18 cellular contexts compared by ENCODE assay signal in genomic region chr5:74993743-74994142, GRCh38. TPM values are rescaled to one million over a fixed set of nuclear protein-coding genes. Genes with fewer than 3 reads are reported as not detected.
DNase-seq lines count a peak whose midpoint lies in the region; ATAC-seq and TF ChIP-seq lines count a peak whose summit lies in the region.
"Had no signal": no experiment of that assay in that cellular context is flagged by ENCODE, and none has a peak within 500 bp of the region (broad histone marks: within the 10 kb centered on the region; RNA-seq: fewer than 3 reads in every experiment).

No MANE protein-coding gene starts in this region.

- no peaks in the 10 kb centered on the region for H3F3A ChIP-seq in neural progenitor cell (ENCODE audit: low read depth)

- CTCF ChIA-PET in IMR-90 (lab: Yijun Ruan, JAX), result no interaction called here

- H3K79me1 ChIP-seq in IMR-90 (ENCODE audit: low read depth in 1 of 2, low read length in 2 of 2), result no peaks in the 10 kb centered on the region

- in situ Hi-C loops in IMR-90 (cut with MboI; ENCODE audit: low sequenced_read_pairs), result no loop called here

- no peak overlapping the region for H3K56ac ChIP-seq in IMR-90 (ENCODE audit: extremely low read depth, insufficient read depth, low read length)

- H2AK5ac ChIP-seq in IMR-90 (ENCODE audit: low read depth, low read length), result no peak overlapping the region

- no peaks in the 10 kb centered on the region for H3K79me2 ChIP-seq in neural progenitor cell (ENCODE audit: low read depth)

- no peak for TF ChIP-seq POLR2A in IMR-90 (IDR thresholded peaks at IDR 0.05; ENCODE audit: low read depth, low read length)
- no peak for TF ChIP-seq POLR2A in body of pancreas (IDR thresholded peaks at IDR 0.05)

- POLR2A ChIA-PET in IMR-90 (lab: Charles Lee; ENCODE audit: unreplicated experiment), result interaction anchor here (0.6 kb wide), 1 partner anchor 11 kb away, joined by 7 read pairs; no protein-coding TSS in a partner anchor

- no peak overlapping the region for H3K27ac Mint-ChIP-seq in neural progenitor cell

- no peak for TF ChIP-seq CTCF in IMR-90 (conservative IDR thresholded peaks at IDR 0.05; ENCODE audit: low read depth, low read length)
- no peak for TF ChIP-seq CTCF in body of pancreas (IDR thresholded peaks at IDR 0.05)
- TF ChIP-seq CTCF in neural progenitor cell (IDR thresholded peaks at IDR 0.05), result no peak

- DNase-seq in NCI-H510A treated with DMSO at 0.1 percent for 48 hours (lab: John Stamatoyannopoulos, UW), result peak; percentile 3
- DNase-seq in NCI-H510A (lab: John Stamatoyannopoulos, UW), result no peak
- peak; percentile 11 for DNase-seq in IMR-90
- peak; percentile 29 to 72 (median 53) for DNase-seq in body of pancreas
- DNase-seq in neural progenitor cell (ENCODE audit: low spot score), result no peak
- DNase-seq in occipital lobe (lab: John Stamatoyannopoulos, UW), result no peak
- no peak for DNase-seq in hepatic stellate cell (ENCODE audit: low spot score)
- DNase-seq: 8988T, COR-L47, DMS153, NCI-H1436, NCI-H2081 treated with DMSO at 0.1 percent for 48 hours, NCI-H345, NCI-H82 had no signal

- no peak overlapping the region for H4K91ac ChIP-seq in IMR-90 (ENCODE audit: insufficient read depth, low read depth, low read length)

- H4K20me1 ChIP-seq in IMR-90 (ENCODE audit: insufficient read depth, low read length) (no peaks in the 10 kb centered on the region), neural progenitor cell (ENCODE audit: low read depth) (no peaks in the 10 kb centered on the region)

- H2BK5ac ChIP-seq in IMR-90 (ENCODE audit: low read depth, low read length, poor library complexity, severe bottlenecking), result no peak overlapping the region

- dilution Hi-C loops in IMR-90 (cut with HindIII; ENCODE audit: low sequenced_read_pairs, unreplicated experiment), result no loop called here

- H4K5ac ChIP-seq in IMR-90 (ENCODE audit: low read depth, low read length), result no peak overlapping the region

- no peak overlapping the region for H3K9ac ChIP-seq in IMR-90 (ENCODE audit: low read depth, low read length)
- no peak overlapping the region for H3K9ac ChIP-seq in neural progenitor cell
- H3K9ac ChIP-seq: KMS-11 had no signal

- H3K4me1 ChIP-seq in IMR-90 (ENCODE audit: control insufficient read depth, insufficient read depth, low read length), result no peaks in the 10 kb centered on the region
- H3K4me1 ChIP-seq in body of pancreas, result peaks cover 20% of the 10 kb centered on the region
- no peaks in the 10 kb centered on the region for H3K4me1 ChIP-seq in neural progenitor cell

- no peaks in the 10 kb centered on the region for H3K9me1 ChIP-seq in IMR-90 (ENCODE audit: insufficient read depth, low read length)

- no peaks in the 10 kb centered on the region for H3K36me3 Mint-ChIP-seq in neural progenitor cell

- no peak overlapping the region for H4K8ac ChIP-seq in IMR-90 (ENCODE audit: low read depth in 2 of 2, low read length in 2 of 2)

- H2AFZ ChIP-seq in IMR-90 (replicated peaks; ENCODE audit: low read length, poor library complexity) (no peak overlapping the region), neural progenitor cell (replicated peaks) (peak overlapping the region; percentile 52)

- H3K27ac ChIP-seq in IMR-90 (ENCODE audit: insufficient read depth, low read length) (no peak overlapping the region), body of pancreas (peak overlapping the region in 1 of 4 donors; percentile 5), neural progenitor cell (no peak overlapping the region)
- H3K27ac ChIP-seq: C4-2B, KMS-11 had no signal

- ATAC-seq in IMR-90 (ENCODE audit: low read depth), result peak; percentile 80
- ATAC-seq in body of pancreas, result peak; percentile 86
- no peak for ATAC-seq in HG03045 (IDR thresholded peaks at IDR 0.05; ENCODE audit: unreplicated experiment)

- H3K23ac ChIP-seq in IMR-90 (ENCODE audit: low read depth, low read length), result no peak overlapping the region

- intact Hi-C loops in IMR-90 (cut with micrococcal nuclease) (no loop called here), body of pancreas (cut with DNase I) (no loop called here)

- no TSS peak for BruUV-seq in IMR-90 (replicated peaks; lab: Mats Ljungman, UMichigan)

- H2AK9ac ChIP-seq in IMR-90 (replicated peaks; ENCODE audit: low read depth, low read length, poor library complexity), result no peak overlapping the region

- no peak overlapping the region for H3K4ac ChIP-seq in IMR-90 (ENCODE audit: low read depth, low read length)

- H3K27me3 ChIP-seq in IMR-90 (ENCODE audit: control insufficient read depth, insufficient read depth, low read length), result peaks cover 7% of the 10 kb centered on the region; the same call in 1 of the 2 replicates
- H3K27me3 ChIP-seq in body of pancreas, result no peaks in the 10 kb centered on the region
- no peaks in the 10 kb centered on the region for H3K27me3 ChIP-seq in neural progenitor cell

- 54% methylated on average over 2 of the region's 4 CpGs; no CpG with 5 or more reads in 1 of the 2 experiments for WGBS in IMR-90 (ENCODE audit: extremely low coverage in 2 of 2, insufficient read length in 1 of 2), 2 experiments
- WGBS in body of pancreas, 2 donors, result 59 to 61% methylated on average over 4 of the region's 4 CpGs

- H3K4me2 ChIP-seq in IMR-90 (ENCODE audit: low read depth, low read length), result peak overlapping the region; percentile 13; the same call in 1 of the 2 replicates
- no peak overlapping the region for H3K4me2 ChIP-seq in neural progenitor cell
- H3K4me2 ChIP-seq: KMS-11 had no signal

- H3K4me1 Mint-ChIP-seq in neural progenitor cell, result no peaks in the 10 kb centered on the region

- H3K36me3 ChIP-seq in IMR-90 (ENCODE audit: control insufficient read depth, insufficient read depth, low read length), result no peaks in the 10 kb centered on the region
- H3K36me3 ChIP-seq in body of pancreas (replicated peaks in 1 of 2; ENCODE audit: insufficient read depth in 1 of 2, low read depth in 2 of 2), result no peaks in the 10 kb centered on the region
- H3K36me3 ChIP-seq in neural progenitor cell, result no peaks in the 10 kb centered on the region

- TF ChIP-seq RAD21 in IMR-90 (IDR thresholded peaks at IDR 0.05; ENCODE audit: low read length), result no peak

- no peak overlapping the region for H2BK15ac ChIP-seq in IMR-90 (ENCODE audit: low read depth, low read length)

- H2BK20ac ChIP-seq in IMR-90 (ENCODE audit: low read depth, low read length), result no peak overlapping the region

- H3K14ac ChIP-seq in IMR-90 (replicated peaks; ENCODE audit: low read depth, low read length), result no peak overlapping the region

- H3K9me3 ChIP-seq in IMR-90 (ENCODE audit: control insufficient read depth, insufficient read depth, low read length), result no peaks in the 10 kb centered on the region
- H3K9me3 ChIP-seq in body of pancreas, result no peaks in the 10 kb centered on the region
- H3K9me3 ChIP-seq in neural progenitor cell (ENCODE audit: low read depth), result no peaks in the 10 kb centered on the region

- no peak overlapping the region for H3K4me3 ChIP-seq in IMR-90 (ENCODE audit: insufficient read depth, low read depth, low read length)
- H3K4me3 ChIP-seq in body of pancreas, result no peak overlapping the region
- H3K4me3 ChIP-seq in neural progenitor cell, result no peak overlapping the region

- no peak overlapping the region for H2BK120ac ChIP-seq in IMR-90 (ENCODE audit: low read depth, low read length)

- H3K27me3 Mint-ChIP-seq in neural progenitor cell (ENCODE audit: insufficient read depth, low read depth), result no peaks in the 10 kb centered on the region

- H3K9me3 Mint-ChIP-seq in neural progenitor cell, result no peaks in the 10 kb centered on the region

- H3K4me3 Mint-ChIP-seq in neural progenitor cell, result no peak overlapping the region

- no peak overlapping the region for H3K18ac ChIP-seq in IMR-90 (ENCODE audit: low read depth, low read length)

TF ChIP-seq in IMR-90, 13 proteins besides CTCF, POLR2A, EP300 and RAD21:
- TF ChIP-seq USF2 (IDR thresholded peaks at IDR 0.05; ENCODE audit: low read depth, low read length) (no peak), SMC3 (IDR thresholded peaks at IDR 0.05; ENCODE audit: low read depth, low read length) (no peak), MAFK (IDR thresholded peaks at IDR 0.05; ENCODE audit: low read depth, low read length) (no peak), RFX5 (IDR thresholded peaks at IDR 0.05; ENCODE audit: low read depth, low read length) (no peak), CHD1 (IDR thresholded peaks at IDR 0.05; ENCODE audit: low read depth, low read length) (no peak), RCOR1 (IDR thresholded peaks at IDR 0.05; ENCODE audit: insufficient replicate concordance, low read length) (no peak), ELK1 (IDR thresholded peaks at IDR 0.05; ENCODE audit: borderline replicate concordance, low read depth, low read length) (no peak), FOS (IDR thresholded peaks at IDR 0.05; ENCODE audit: low read depth, low read length) (no peak), BHLHE40 (IDR thresholded peaks at IDR 0.05; ENCODE audit: low read depth, low read length) (no peak), NFE2L2 (IDR thresholded peaks at IDR 0.05; ENCODE audit: low read depth, low read length) (no peak), MXI1 (IDR thresholded peaks at IDR 0.05; ENCODE audit: borderline replicate concordance, low read depth, low read length) (no peak), CEBPB (IDR thresholded peaks at IDR 0.05; ENCODE audit: low read depth, low read length) (no peak), MAZ (IDR thresholded peaks at IDR 0.05; ENCODE audit: borderline replicate concordance, low read depth, low read length) (no peak)
TF ChIP-seq in IMR-90: peak in this region for 0.

RNA-seq across cellular contexts. Expression of gene GCNT4, which starts 58.6 kb away (rescaled TPM):
- 1.8 and 2.5 TPM in 2 replicates for total RNA-seq in IMR-90 (2012; rRNA removed)
- polyA plus RNA-seq in IMR-90 (2012; rRNA removed), result 0.39 and 0.46 TPM in 2 replicates
- 0.04 and 0.05 TPM in 2 replicates for polyA plus RNA-seq in IMR-90 (2012; cell fraction: cytosol; rRNA removed)
- 0.05 and 0.91 TPM in 2 replicates for polyA plus RNA-seq in IMR-90 (2012; cell fraction: nucleus; rRNA removed; ENCODE audit: low replicate concordance)
- total RNA-seq in body of pancreas, result 1 to 10 TPM; 3.3 to 4.2 TPM
- 0.17 and 0.25 TPM in 2 replicates for total RNA-seq in neural progenitor cell (ENCODE audit: low replicate concordance)
- 1.7 TPM for total RNA-seq in occipital lobe
- total RNA-seq: RPMI7951 had no signal

Comparison
In these comparisons a context has a peak if more than half of its experiments do, and no peak if none do; other contexts are left out.
1. DNase-seq: peak in NCI-H510A treated with DMSO at 0.1 percent for 48 hours (single experiment), IMR-90 (single experiment) and body of pancreas (4 of 4); none in NCI-H510A (single experiment), neural progenitor cell (single experiment), occipital lobe (single experiment) and hepatic stellate cell (single experiment).